Comparison of ENCODE assay signal across 1 cellular context in the genomic region with DNA sequence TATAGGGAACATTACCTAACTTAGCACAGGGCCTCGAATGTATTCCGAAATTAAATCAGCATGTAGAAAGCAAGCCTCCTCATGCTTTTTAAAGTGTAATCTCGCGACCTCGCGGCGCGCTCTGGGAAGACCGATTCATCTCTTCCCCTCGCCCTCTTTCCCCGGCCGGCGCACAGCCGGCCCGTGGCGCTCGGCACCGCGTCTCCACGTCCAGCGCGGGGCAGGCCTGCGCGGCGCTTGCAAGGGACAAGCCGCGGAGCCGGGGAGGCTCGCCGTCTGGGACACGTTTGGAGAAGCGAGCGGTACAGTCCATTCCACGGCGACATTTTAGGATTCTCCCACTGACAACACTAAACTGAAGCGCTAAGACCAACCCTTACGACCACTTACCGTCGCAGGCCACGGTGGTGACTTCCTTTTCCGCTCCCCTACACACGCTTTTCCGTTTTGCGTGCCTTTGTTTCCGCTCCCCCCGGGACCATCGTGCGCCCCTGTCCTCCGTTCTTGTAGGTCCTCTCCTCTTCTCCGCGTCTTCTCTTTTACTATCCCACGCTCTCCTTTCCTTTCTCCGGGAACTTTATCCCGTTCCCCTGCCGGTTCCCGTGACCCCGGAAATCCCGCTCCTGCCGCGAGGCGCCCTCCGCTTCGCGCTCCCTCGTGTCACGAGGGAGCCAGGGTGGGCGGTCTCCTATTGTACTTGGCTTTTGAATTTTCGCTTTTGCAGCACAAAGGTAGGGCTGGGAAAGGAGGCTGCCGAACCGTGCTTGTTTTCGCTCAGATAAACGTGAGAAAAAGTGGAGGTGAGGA.
A peak's percentile ranks its signal among the peaks of the same experiment; 100 is the strongest.
TF ChIP-seq lines count a peak whose summit lies in the region.

A gene with protein sequence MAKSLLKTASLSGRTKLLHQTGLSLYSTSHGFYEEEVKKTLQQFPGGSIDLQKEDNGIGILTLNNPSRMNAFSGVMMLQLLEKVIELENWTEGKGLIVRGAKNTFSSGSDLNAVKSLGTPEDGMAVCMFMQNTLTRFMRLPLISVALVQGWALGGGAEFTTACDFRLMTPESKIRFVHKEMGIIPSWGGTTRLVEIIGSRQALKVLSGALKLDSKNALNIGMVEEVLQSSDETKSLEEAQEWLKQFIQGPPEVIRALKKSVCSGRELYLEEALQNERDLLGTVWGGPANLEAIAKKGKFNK (minus strand): TSS at position 664 of the 807 bp plus-strand sequence. CDS start 12,581 bp downstream, outside the sequence.

TF ChIP-seq in K562, 482 proteins besides CTCF, POLR2A, EP300 and RAD21 (continued from another document and continues in another):
- TF ChIP-seq, protein P1, sequence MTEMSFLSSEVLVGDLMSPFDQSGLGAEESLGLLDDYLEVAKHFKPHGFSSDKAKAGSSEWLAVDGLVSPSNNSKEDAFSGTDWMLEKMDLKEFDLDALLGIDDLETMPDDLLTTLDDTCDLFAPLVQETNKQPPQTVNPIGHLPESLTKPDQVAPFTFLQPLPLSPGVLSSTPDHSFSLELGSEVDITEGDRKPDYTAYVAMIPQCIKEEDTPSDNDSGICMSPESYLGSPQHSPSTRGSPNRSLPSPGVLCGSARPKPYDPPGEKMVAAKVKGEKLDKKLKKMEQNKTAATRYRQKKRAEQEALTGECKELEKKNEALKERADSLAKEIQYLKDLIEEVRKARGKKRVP (CRISPR knock-in tag; IDR thresholded peaks at IDR 0.05): no peak
- no peak for TF ChIP-seq RBM22 (IDR thresholded peaks at IDR 0.05; ENCODE audit: low read depth, low read length, poor library complexity, severe bottlenecking)
- TF ChIP-seq HNRNPH1 (optimal IDR thresholded peaks at IDR 0.05; ENCODE audit: low read depth, low read length): no peak
- peak; percentile 43; the same call in 1 of the 2 replicates for TF ChIP-seq SPI1 (IDR thresholded peaks at IDR 0.05; ENCODE audit: borderline replicate concordance, low read depth, low read length)
- TF ChIP-seq, protein P2, sequence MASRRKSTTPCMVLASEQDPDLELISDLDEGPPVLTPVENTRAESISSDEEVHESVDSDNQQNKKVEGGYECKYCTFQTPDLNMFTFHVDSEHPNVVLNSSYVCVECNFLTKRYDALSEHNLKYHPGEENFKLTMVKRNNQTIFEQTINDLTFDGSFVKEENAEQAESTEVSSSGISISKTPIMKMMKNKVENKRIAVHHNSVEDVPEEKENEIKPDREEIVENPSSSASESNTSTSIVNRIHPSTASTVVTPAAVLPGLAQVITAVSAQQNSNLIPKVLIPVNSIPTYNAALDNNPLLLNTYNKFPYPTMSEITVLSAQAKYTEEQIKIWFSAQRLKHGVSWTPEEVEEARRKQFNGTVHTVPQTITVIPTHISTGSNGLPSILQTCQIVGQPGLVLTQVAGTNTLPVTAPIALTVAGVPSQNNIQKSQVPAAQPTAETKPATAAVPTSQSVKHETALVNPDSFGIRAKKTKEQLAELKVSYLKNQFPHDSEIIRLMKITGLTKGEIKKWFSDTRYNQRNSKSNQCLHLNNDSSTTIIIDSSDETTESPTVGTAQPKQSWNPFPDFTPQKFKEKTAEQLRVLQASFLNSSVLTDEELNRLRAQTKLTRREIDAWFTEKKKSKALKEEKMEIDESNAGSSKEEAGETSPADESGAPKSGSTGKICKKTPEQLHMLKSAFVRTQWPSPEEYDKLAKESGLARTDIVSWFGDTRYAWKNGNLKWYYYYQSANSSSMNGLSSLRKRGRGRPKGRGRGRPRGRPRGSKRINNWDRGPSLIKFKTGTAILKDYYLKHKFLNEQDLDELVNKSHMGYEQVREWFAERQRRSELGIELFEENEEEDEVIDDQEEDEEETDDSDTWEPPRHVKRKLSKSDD (conservative IDR thresholded peaks at IDR 0.05; ENCODE audit: low read length): no peak
- TF ChIP-seq, protein P3, sequence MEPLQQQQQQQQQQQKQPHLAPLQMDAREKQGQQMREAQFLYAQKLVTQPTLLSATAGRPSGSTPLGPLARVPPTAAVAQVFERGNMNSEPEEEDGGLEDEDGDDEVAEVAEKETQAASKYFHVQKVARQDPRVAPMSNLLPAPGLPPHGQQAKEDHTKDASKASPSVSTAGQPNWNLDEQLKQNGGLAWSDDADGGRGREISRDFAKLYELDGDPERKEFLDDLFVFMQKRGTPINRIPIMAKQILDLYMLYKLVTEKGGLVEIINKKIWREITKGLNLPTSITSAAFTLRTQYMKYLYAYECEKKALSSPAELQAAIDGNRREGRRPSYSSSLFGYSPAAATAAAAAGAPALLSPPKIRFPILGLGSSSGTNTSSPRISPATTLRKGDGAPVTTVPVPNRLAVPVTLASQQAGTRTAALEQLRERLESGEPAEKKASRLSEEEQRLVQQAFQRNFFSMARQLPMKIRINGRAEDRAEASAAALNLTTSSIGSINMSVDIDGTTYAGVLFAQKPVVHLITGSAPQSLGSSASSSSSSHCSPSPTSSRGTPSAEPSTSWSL (CRISPR knock-in tag; IDR thresholded peaks at IDR 0.05; ENCODE audit: borderline replicate concordance): no peak
- TF ChIP-seq, protein P4, sequence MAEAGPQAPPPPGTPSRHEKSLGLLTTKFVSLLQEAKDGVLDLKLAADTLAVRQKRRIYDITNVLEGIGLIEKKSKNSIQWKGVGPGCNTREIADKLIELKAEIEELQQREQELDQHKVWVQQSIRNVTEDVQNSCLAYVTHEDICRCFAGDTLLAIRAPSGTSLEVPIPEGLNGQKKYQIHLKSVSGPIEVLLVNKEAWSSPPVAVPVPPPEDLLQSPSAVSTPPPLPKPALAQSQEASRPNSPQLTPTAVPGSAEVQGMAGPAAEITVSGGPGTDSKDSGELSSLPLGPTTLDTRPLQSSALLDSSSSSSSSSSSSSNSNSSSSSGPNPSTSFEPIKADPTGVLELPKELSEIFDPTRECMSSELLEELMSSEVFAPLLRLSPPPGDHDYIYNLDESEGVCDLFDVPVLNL (CRISPR knock-in tag; IDR thresholded peaks at IDR 0.05; ENCODE audit: low read depth): 0 out of 2 replicates have a peak, but pooled peaks have one; percentile 6
- peak; percentile 37; the same call in 1 of the 2 replicates for TF ChIP-seq ZBED1 (IDR thresholded peaks at IDR 0.05)
- TF ChIP-seq, protein P5, sequence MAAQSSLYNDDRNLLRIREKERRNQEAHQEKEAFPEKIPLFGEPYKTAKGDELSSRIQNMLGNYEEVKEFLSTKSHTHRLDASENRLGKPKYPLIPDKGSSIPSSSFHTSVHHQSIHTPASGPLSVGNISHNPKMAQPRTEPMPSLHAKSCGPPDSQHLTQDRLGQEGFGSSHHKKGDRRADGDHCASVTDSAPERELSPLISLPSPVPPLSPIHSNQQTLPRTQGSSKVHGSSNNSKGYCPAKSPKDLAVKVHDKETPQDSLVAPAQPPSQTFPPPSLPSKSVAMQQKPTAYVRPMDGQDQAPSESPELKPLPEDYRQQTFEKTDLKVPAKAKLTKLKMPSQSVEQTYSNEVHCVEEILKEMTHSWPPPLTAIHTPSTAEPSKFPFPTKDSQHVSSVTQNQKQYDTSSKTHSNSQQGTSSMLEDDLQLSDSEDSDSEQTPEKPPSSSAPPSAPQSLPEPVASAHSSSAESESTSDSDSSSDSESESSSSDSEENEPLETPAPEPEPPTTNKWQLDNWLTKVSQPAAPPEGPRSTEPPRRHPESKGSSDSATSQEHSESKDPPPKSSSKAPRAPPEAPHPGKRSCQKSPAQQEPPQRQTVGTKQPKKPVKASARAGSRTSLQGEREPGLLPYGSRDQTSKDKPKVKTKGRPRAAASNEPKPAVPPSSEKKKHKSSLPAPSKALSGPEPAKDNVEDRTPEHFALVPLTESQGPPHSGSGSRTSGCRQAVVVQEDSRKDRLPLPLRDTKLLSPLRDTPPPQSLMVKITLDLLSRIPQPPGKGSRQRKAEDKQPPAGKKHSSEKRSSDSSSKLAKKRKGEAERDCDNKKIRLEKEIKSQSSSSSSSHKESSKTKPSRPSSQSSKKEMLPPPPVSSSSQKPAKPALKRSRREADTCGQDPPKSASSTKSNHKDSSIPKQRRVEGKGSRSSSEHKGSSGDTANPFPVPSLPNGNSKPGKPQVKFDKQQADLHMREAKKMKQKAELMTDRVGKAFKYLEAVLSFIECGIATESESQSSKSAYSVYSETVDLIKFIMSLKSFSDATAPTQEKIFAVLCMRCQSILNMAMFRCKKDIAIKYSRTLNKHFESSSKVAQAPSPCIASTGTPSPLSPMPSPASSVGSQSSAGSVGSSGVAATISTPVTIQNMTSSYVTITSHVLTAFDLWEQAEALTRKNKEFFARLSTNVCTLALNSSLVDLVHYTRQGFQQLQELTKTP (IDR thresholded peaks at IDR 0.05; ENCODE audit: low read depth in 1 of 2, partially characterized antibody in 2 of 2): peak; percentile 13 to 29
- TF ChIP-seq, protein P6, sequence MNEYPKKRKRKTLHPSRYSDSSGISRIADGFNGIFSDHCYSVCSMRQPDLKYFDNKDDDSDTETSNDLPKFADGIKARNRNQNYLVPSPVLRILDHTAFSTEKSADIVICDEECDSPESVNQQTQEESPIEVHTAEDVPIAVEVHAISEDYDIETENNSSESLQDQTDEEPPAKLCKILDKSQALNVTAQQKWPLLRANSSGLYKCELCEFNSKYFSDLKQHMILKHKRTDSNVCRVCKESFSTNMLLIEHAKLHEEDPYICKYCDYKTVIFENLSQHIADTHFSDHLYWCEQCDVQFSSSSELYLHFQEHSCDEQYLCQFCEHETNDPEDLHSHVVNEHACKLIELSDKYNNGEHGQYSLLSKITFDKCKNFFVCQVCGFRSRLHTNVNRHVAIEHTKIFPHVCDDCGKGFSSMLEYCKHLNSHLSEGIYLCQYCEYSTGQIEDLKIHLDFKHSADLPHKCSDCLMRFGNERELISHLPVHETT (CRISPR knock-in tag; conservative IDR thresholded peaks at IDR 0.05 in 1 of 2, IDR thresholded peaks at IDR 0.05 in 1 of 2): 0 out of 4 replicates have a peak, but pooled peaks of 1 of the 2 experiments have one; percentile 18
- TF ChIP-seq LCOR (CRISPR knock-in tag; IDR thresholded peaks at IDR 0.05): peak; percentile 39; the same call in 1 of the 2 replicates
- no peak for TF ChIP-seq PHB (CRISPR knock-in tag; IDR thresholded peaks at IDR 0.05)
- TF ChIP-seq, protein P7, sequence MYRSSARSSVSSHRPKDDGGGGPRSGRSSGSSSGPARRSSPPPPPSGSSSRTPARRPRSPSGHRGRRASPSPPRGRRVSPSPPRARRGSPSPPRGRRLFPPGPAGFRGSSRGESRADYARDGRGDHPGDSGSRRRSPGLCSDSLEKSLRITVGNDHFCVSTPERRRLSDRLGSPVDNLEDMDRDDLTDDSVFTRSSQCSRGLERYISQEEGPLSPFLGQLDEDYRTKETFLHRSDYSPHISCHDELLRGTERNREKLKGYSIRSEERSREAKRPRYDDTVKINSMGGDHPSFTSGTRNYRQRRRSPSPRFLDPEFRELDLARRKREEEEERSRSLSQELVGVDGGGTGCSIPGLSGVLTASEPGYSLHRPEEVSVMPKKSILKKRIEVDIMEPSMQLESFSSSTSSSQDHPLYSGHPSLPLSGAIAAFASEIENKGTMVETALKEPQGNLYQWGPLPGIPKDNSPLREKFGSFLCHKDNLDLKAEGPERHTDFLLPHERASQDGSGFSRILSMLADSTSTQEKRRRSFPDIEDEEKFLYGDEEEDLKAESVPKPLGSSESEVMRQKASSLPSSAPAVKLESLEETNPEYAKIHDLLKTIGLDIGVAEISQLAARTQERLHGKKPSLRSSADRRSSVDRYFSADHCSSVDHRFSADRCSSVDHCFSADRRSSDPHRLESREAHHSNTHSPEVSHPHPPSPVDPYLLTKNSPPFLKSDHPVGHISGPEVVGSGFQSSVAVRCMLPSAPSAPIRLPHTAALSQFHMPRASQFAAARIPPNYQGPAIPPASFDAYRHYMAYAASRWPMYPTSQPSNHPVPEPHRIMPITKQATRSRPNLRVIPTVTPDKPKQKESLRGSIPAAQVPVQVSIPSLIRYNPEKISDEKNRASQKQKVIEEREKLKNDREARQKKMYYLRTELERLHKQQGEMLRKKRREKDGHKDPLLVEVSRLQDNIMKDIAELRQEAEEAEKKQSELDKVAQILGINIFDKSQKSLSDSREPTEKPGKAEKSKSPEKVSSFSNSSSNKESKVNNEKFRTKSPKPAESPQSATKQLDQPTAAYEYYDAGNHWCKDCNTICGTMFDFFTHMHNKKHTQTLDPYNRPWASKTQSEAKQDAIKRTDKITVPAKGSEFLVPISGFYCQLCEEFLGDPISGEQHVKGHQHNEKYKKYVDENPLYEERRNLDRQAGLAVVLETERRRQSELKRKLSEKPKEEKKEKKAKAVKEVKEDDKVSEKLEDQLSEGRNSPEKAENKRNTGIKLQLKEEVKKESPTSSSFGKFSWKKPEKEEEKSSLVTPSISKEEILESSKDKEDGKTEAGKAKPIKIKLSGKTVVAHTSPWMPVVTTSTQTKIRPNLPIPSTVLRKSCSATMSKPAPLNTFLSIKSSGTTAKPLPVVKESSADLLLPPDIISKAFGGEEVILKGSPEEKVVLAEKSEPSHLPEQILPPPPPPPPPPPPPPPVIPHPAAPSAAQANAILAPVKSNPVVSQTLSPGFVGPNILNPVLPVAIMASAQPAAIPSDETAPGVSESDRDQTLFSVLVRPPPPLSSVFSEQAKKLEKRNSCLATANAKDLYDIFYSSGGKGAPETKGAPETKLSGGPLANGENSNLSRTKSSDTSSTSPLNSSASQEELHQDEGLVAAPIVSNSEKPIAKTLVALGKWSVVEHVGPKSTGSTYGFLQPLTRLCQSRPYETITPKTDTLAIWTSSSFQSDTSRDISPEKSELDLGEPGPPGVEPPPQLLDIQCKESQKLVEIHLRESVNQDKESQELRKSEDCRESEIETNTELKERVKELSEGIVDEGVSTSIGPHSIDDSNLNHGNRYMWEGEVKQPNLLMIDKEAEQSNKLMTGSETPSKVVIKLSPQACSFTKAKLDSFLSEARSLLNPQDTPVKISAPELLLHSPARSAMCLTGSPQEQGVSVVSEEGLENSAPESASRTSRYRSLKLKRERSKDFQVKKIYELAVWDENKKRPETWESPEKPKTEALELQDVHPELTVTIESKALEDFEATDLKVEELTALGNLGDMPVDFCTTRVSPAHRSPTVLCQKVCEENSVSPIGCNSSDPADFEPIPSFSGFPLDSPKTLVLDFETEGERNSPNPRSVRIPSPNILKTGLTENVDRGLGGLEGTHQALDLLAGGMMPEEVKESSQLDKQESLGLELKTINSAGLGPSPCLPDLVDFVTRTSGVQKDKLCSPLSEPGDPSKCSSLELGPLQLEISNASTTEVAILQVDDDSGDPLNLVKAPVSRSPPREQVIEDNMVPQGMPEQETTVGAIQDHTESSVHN (IDR thresholded peaks at IDR 0.05; ENCODE audit: borderline replicate concordance in 1 of 2, low read depth in 1 of 2): no peak
- peak; percentile 74 for TF ChIP-seq ZBTB7A (IDR thresholded peaks at IDR 0.05; ENCODE audit: borderline replicate concordance, control insufficient read depth, low read depth, low read length)
- TF ChIP-seq ZC3H4 (CRISPR knock-in tag; IDR thresholded peaks at IDR 0.05; ENCODE audit: borderline replicate concordance): no peak
- TF ChIP-seq ZNF644 (tag; IDR thresholded peaks at IDR 0.05; ENCODE audit: low read depth): 0 out of 2 replicates have a peak, but pooled peaks have one; percentile 72
- TF ChIP-seq BRD9 (IDR thresholded peaks at IDR 0.05; ENCODE audit: low read depth, partially characterized antibody): no peak
- TF ChIP-seq, protein P8, sequence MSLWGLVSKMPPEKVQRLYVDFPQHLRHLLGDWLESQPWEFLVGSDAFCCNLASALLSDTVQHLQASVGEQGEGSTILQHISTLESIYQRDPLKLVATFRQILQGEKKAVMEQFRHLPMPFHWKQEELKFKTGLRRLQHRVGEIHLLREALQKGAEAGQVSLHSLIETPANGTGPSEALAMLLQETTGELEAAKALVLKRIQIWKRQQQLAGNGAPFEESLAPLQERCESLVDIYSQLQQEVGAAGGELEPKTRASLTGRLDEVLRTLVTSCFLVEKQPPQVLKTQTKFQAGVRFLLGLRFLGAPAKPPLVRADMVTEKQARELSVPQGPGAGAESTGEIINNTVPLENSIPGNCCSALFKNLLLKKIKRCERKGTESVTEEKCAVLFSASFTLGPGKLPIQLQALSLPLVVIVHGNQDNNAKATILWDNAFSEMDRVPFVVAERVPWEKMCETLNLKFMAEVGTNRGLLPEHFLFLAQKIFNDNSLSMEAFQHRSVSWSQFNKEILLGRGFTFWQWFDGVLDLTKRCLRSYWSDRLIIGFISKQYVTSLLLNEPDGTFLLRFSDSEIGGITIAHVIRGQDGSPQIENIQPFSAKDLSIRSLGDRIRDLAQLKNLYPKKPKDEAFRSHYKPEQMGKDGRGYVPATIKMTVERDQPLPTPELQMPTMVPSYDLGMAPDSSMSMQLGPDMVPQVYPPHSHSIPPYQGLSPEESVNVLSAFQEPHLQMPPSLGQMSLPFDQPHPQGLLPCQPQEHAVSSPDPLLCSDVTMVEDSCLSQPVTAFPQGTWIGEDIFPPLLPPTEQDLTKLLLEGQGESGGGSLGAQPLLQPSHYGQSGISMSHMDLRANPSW (CRISPR knock-in tag; IDR thresholded peaks at IDR 0.05): no peak
- TF ChIP-seq MEIS2 (IDR thresholded peaks at IDR 0.05; ENCODE audit: partially characterized antibody): no peak
